Comparison of ENCODE assay signal across 1 cellular context in genomic region chr11:9528573-9529332, GRCh38.
TF ChIP-seq lines count a peak whose summit lies in the region.

No MANE protein-coding gene starts in this region.

TF ChIP-seq in HEK293, 187 proteins besides CTCF, POLR2A, EP300 and RAD21 (continued from another document):
- TF ChIP-seq PRDM6 (tag by site-specific recombination; IDR thresholded peaks at IDR 0.05) (peak; percentile 82), WT1 (tag by site-specific recombination; IDR thresholded peaks at IDR 0.05) (peak; percentile 25; the same call in 1 of the 2 replicates), TRIM28 (IDR thresholded peaks at IDR 0.05; ENCODE audit: borderline replicate concordance, low read length) (peak; percentile 73), ZNF600 (tag by site-specific recombination; IDR thresholded peaks at IDR 0.05) (peak; percentile 82; the same call in 1 of the 2 replicates), YY2 (tag by site-specific recombination; IDR thresholded peaks at IDR 0.05) (no peak), ZBTB17 (tag by site-specific recombination; IDR thresholded peaks at IDR 0.05) (peak; percentile 57), PBX3 (CRISPR knock-in tag; IDR thresholded peaks at IDR 0.05) (no peak), ZNF624 (tag by site-specific recombination; IDR thresholded peaks at IDR 0.05) (no peak)
